Comparison of ENCODE assay signal across 1 cellular context in genomic region chr14:92655372-92655771, GRCh38.
TF ChIP-seq lines count a peak whose summit lies in the region.

No MANE protein-coding gene starts in this region.

TF ChIP-seq in SK-N-SH treated with all-trans-retinoic acid at 6 μM for 48 hours, 23 proteins besides CTCF, POLR2A, EP300 and RAD21 (continued from another document):
- no peak for TF ChIP-seq CSRNP3 (CRISPR knock-in tag; IDR thresholded peaks at IDR 0.05)
- TF ChIP-seq TSHZ2 (CRISPR knock-in tag; IDR thresholded peaks at IDR 0.05), result no peak
- TF ChIP-seq ZNF70 (CRISPR knock-in tag; IDR thresholded peaks at IDR 0.05), result no peak
- no peak for TF ChIP-seq TCF4 (CRISPR knock-in tag; IDR thresholded peaks at IDR 0.05; ENCODE audit: borderline replicate concordance)
- no peak for TF ChIP-seq PPARA (CRISPR knock-in tag; IDR thresholded peaks at IDR 0.05; ENCODE audit: borderline replicate concordance)
- TF ChIP-seq BACH2 (CRISPR knock-in tag; IDR thresholded peaks at IDR 0.05; ENCODE audit: borderline replicate concordance), result no peak
- no peak for TF ChIP-seq ARNTL (CRISPR knock-in tag; IDR thresholded peaks at IDR 0.05; ENCODE audit: borderline replicate concordance, low read depth)
- TF ChIP-seq TOX (CRISPR knock-in tag; IDR thresholded peaks at IDR 0.05; ENCODE audit: borderline replicate concordance), result no peak
- TF ChIP-seq ZFP30 (CRISPR knock-in tag; IDR thresholded peaks at IDR 0.05), result no peak
- TF ChIP-seq RARB (CRISPR knock-in tag; IDR thresholded peaks at IDR 0.05), result no peak
TF ChIP-seq in SK-N-SH treated with all-trans-retinoic acid at 6 μM for 48 hours: peak in this region for 0.
